ENCODE assay signal across 3 cellular contexts in genomic region chr19:56148955-56149655, GRCh38.
TF ChIP-seq lines count a peak whose summit lies in the region.

No MANE protein-coding gene starts in this region.

TF ChIP-seq in HEK293, 187 proteins besides CTCF, POLR2A, EP300 and RAD21:
- 0 out of 2 replicates have a peak, but pooled peaks have one; percentile 44 for TF ChIP-seq BCL11B (tag by site-specific recombination; IDR thresholded peaks at IDR 0.05; ENCODE audit: low read depth)
TF ChIP-seq in HEK293: peak in this region for 1; not testable (repeated sequence) for 186.

TF ChIP-seq in K562, 482 proteins besides CTCF, POLR2A, EP300 and RAD21:
- TF ChIP-seq NR2C2 (CRISPR knock-in tag; IDR thresholded peaks at IDR 0.05) (peak; percentile 78), NR2C2 (tag; IDR thresholded peaks at IDR 0.05) (peak; percentile 72), ESRRA (IDR thresholded peaks at IDR 0.05; ENCODE audit: borderline replicate concordance, low read depth) (peak; percentile 9; the same call in 1 of the 2 replicates)

TF ChIP-seq in liver, 16 proteins besides CTCF, POLR2A, EP300 and RAD21:
- peak; percentile 10 to 56 for TF ChIP-seq RXRA (IDR thresholded peaks at IDR 0.05)
- TF ChIP-seq HNF4A (conservative IDR thresholded peaks at IDR 0.05), result peak in 1 of 2 donors; percentile 61
- TF ChIP-seq NR2F2 (IDR thresholded peaks at IDR 0.05), result peak; percentile 99
TF ChIP-seq in liver: peak in this region for 3; not testable (repeated sequence) for 13.
